In genomic region chr2:73262108-73262651, GRCh38 we compare ENCODE assay signal across 1 cellular context.
TF ChIP-seq lines count a peak whose summit lies in the region.

No MANE protein-coding gene starts in this region.

TF ChIP-seq in HepG2, 621 proteins besides CTCF, POLR2A, EP300 and RAD21 (continued from another document and continues in another):
- no peak for TF ChIP-seq SP1 (IDR thresholded peaks at IDR 0.05)
- no peak for TF ChIP-seq SP1 (CRISPR knock-in tag; IDR thresholded peaks at IDR 0.05)
- TF ChIP-seq GATA4 (IDR thresholded peaks at IDR 0.05; ENCODE audit: borderline replicate concordance, low read depth), result 0 out of 2 replicates have a peak, but pooled peaks have one; percentile 12
- no peak for TF ChIP-seq ZNF44 (CRISPR knock-in tag; IDR thresholded peaks at IDR 0.05)
- no peak for TF ChIP-seq ZNF207 (IDR thresholded peaks at IDR 0.05; ENCODE audit: borderline replicate concordance)
- 0 out of 2 replicates have a peak, but pooled peaks have one; percentile 59 for TF ChIP-seq CHD4 (IDR thresholded peaks at IDR 0.05; ENCODE audit: borderline replicate concordance, low read length)
- no peak for TF ChIP-seq ZNF18 (CRISPR knock-in tag; IDR thresholded peaks at IDR 0.05; ENCODE audit: insufficient replicate concordance)
- no peak for TF ChIP-seq PAF1 (CRISPR knock-in tag; IDR thresholded peaks at IDR 0.05)
- TF ChIP-seq ZIK1 (CRISPR knock-in tag; IDR thresholded peaks at IDR 0.05; ENCODE audit: borderline replicate concordance, low read depth), result no peak
- TF ChIP-seq, protein P1, sequence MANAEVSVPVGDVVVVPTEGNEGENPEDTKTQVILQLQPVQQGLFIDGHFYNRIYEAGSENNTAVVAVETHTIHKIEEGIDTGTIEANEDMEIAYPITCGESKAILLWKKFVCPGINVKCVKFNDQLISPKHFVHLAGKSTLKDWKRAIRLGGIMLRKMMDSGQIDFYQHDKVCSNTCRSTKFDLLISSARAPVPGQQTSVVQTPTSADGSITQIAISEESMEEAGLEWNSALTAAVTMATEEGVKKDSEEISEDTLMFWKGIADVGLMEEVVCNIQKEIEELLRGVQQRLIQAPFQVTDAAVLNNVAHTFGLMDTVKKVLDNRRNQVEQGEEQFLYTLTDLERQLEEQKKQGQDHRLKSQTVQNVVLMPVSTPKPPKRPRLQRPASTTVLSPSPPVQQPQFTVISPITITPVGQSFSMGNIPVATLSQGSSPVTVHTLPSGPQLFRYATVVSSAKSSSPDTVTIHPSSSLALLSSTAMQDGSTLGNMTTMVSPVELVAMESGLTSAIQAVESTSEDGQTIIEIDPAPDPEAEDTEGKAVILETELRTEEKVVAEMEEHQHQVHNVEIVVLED (CRISPR knock-in tag; IDR thresholded peaks at IDR 0.05; ENCODE audit: borderline replicate concordance), result peak; percentile 44; the same call in 1 of the 2 replicates
- TF ChIP-seq NRL (CRISPR knock-in tag; IDR thresholded peaks at IDR 0.05; ENCODE audit: borderline replicate concordance), result no peak
- no peak for TF ChIP-seq SCMH1 (CRISPR knock-in tag; IDR thresholded peaks at IDR 0.05; ENCODE audit: borderline replicate concordance)
- no peak for TF ChIP-seq ZNF367 (CRISPR knock-in tag; IDR thresholded peaks at IDR 0.05; ENCODE audit: borderline replicate concordance)
- TF ChIP-seq STAT5B (CRISPR knock-in tag; IDR thresholded peaks at IDR 0.05), result no peak
- no peak; the same call in 1 of the 2 replicates for TF ChIP-seq TARDBP (CRISPR knock-in tag; IDR thresholded peaks at IDR 0.05)
- peak; percentile 93 for TF ChIP-seq FOXO1 (CRISPR knock-in tag; IDR thresholded peaks at IDR 0.05)
- TF ChIP-seq, protein P2, sequence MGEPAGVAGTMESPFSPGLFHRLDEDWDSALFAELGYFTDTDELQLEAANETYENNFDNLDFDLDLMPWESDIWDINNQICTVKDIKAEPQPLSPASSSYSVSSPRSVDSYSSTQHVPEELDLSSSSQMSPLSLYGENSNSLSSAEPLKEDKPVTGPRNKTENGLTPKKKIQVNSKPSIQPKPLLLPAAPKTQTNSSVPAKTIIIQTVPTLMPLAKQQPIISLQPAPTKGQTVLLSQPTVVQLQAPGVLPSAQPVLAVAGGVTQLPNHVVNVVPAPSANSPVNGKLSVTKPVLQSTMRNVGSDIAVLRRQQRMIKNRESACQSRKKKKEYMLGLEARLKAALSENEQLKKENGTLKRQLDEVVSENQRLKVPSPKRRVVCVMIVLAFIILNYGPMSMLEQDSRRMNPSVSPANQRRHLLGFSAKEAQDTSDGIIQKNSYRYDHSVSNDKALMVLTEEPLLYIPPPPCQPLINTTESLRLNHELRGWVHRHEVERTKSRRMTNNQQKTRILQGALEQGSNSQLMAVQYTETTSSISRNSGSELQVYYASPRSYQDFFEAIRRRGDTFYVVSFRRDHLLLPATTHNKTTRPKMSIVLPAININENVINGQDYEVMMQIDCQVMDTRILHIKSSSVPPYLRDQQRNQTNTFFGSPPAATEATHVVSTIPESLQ (CRISPR knock-in tag; conservative IDR thresholded peaks at IDR 0.05), result no peak
- no peak for TF ChIP-seq HNRNPL (IDR thresholded peaks at IDR 0.05; ENCODE audit: low read depth, low read length)
- no peak for TF ChIP-seq TEAD2 (CRISPR knock-in tag; IDR thresholded peaks at IDR 0.05)
- TF ChIP-seq, protein P3, sequence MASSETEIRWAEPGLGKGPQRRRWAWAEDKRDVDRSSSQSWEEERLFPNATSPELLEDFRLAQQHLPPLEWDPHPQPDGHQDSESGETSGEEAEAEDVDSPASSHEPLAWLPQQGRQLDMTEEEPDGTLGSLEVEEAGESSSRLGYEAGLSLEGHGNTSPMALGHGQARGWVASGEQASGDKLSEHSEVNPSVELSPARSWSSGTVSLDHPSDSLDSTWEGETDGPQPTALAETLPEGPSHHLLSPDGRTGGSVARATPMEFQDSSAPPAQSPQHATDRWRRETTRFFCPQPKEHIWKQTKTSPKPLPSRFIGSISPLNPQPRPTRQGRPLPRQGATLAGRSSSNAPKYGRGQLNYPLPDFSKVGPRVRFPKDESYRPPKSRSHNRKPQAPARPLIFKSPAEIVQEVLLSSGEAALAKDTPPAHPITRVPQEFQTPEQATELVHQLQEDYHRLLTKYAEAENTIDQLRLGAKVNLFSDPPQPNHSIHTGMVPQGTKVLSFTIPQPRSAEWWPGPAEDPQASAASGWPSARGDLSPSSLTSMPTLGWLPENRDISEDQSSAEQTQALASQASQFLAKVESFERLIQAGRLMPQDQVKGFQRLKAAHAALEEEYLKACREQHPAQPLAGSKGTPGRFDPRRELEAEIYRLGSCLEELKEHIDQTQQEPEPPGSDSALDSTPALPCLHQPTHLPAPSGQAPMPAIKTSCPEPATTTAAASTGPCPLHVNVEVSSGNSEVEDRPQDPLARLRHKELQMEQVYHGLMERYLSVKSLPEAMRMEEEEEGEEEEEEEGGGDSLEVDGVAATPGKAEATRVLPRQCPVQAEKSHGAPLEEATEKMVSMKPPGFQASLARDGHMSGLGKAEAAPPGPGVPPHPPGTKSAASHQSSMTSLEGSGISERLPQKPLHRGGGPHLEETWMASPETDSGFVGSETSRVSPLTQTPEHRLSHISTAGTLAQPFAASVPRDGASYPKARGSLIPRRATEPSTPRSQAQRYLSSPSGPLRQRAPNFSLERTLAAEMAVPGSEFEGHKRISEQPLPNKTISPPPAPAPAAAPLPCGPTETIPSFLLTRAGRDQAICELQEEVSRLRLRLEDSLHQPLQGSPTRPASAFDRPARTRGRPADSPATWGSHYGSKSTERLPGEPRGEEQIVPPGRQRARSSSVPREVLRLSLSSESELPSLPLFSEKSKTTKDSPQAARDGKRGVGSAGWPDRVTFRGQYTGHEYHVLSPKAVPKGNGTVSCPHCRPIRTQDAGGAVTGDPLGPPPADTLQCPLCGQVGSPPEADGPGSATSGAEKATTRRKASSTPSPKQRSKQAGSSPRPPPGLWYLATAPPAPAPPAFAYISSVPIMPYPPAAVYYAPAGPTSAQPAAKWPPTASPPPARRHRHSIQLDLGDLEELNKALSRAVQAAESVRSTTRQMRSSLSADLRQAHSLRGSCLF (CRISPR knock-in tag; IDR thresholded peaks at IDR 0.05; ENCODE audit: borderline replicate concordance), result no peak
- TF ChIP-seq ZNF354B (CRISPR knock-in tag; IDR thresholded peaks at IDR 0.05), result no peak
- no peak for TF ChIP-seq TAF15 (IDR thresholded peaks at IDR 0.05; ENCODE audit: low read depth, low read length, poor library complexity, severe bottlenecking)
- no peak for TF ChIP-seq ZFP36L1 (CRISPR knock-in tag; IDR thresholded peaks at IDR 0.05)
- TF ChIP-seq ZNF563 (CRISPR knock-in tag; IDR thresholded peaks at IDR 0.05), result no peak
- no peak for TF ChIP-seq KLF6 (CRISPR knock-in tag; IDR thresholded peaks at IDR 0.05)
- TF ChIP-seq ZNF879 (CRISPR knock-in tag; IDR thresholded peaks at IDR 0.05), result no peak
- TF ChIP-seq, protein P4, sequence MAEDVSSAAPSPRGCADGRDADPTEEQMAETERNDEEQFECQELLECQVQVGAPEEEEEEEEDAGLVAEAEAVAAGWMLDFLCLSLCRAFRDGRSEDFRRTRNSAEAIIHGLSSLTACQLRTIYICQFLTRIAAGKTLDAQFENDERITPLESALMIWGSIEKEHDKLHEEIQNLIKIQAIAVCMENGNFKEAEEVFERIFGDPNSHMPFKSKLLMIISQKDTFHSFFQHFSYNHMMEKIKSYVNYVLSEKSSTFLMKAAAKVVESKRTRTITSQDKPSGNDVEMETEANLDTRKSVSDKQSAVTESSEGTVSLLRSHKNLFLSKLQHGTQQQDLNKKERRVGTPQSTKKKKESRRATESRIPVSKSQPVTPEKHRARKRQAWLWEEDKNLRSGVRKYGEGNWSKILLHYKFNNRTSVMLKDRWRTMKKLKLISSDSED (CRISPR knock-in tag; IDR thresholded peaks at IDR 0.05), result no peak
- TF ChIP-seq, protein P5, sequence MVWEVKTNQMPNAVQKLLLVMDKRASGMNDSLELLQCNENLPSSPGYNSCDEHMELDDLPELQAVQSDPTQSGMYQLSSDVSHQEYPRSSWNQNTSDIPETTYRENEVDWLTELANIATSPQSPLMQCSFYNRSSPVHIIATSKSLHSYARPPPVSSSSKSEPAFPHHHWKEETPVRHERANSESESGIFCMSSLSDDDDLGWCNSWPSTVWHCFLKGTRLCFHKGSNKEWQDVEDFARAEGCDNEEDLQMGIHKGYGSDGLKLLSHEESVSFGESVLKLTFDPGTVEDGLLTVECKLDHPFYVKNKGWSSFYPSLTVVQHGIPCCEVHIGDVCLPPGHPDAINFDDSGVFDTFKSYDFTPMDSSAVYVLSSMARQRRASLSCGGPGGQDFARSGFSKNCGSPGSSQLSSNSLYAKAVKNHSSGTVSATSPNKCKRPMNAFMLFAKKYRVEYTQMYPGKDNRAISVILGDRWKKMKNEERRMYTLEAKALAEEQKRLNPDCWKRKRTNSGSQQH (CRISPR knock-in tag; IDR thresholded peaks at IDR 0.05; ENCODE audit: low read depth), result peak; percentile 54; the same call in 1 of the 2 replicates
- TF ChIP-seq ZBED4 (CRISPR knock-in tag; IDR thresholded peaks at IDR 0.05; ENCODE audit: borderline replicate concordance), result no peak
- TF ChIP-seq ZSCAN29 (CRISPR knock-in tag; conservative IDR thresholded peaks at IDR 0.05), result no peak
- TF ChIP-seq ZNF350 (CRISPR knock-in tag; IDR thresholded peaks at IDR 0.05; ENCODE audit: borderline replicate concordance, low read depth), result no peak
- TF ChIP-seq JUND (CRISPR knock-in tag; IDR thresholded peaks at IDR 0.05), result no peak
- no peak for TF ChIP-seq RBFOX2 (IDR thresholded peaks at IDR 0.05; ENCODE audit: low read depth, low read length)
- TF ChIP-seq, protein P6, sequence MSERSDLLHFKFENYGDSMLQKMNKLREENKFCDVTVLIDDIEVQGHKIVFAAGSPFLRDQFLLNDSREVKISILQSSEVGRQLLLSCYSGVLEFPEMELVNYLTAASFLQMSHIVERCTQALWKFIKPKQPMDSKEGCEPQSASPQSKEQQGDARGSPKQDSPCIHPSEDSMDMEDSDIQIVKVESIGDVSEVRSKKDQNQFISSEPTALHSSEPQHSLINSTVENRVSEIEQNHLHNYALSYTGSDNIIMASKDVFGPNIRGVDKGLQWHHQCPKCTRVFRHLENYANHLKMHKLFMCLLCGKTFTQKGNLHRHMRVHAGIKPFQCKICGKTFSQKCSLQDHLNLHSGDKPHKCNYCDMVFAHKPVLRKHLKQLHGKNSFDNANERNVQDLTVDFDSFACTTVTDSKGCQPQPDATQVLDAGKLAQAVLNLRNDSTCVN (CRISPR knock-in tag; IDR thresholded peaks at IDR 0.05; ENCODE audit: borderline replicate concordance), result no peak
- TF ChIP-seq ZNF782 (CRISPR knock-in tag; IDR thresholded peaks at IDR 0.05; ENCODE audit: borderline replicate concordance), result peak; percentile 30; the same call in 1 of the 2 replicates
- peak; percentile 89 for TF ChIP-seq PITX1 (CRISPR knock-in tag; IDR thresholded peaks at IDR 0.05)
- TF ChIP-seq, protein P7, sequence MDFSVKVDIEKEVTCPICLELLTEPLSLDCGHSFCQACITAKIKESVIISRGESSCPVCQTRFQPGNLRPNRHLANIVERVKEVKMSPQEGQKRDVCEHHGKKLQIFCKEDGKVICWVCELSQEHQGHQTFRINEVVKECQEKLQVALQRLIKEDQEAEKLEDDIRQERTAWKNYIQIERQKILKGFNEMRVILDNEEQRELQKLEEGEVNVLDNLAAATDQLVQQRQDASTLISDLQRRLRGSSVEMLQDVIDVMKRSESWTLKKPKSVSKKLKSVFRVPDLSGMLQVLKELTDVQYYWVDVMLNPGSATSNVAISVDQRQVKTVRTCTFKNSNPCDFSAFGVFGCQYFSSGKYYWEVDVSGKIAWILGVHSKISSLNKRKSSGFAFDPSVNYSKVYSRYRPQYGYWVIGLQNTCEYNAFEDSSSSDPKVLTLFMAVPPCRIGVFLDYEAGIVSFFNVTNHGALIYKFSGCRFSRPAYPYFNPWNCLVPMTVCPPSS (IDR thresholded peaks at IDR 0.05), result no peak
